2 cellular contexts compared by ENCODE assay signal in the genomic region with DNA sequence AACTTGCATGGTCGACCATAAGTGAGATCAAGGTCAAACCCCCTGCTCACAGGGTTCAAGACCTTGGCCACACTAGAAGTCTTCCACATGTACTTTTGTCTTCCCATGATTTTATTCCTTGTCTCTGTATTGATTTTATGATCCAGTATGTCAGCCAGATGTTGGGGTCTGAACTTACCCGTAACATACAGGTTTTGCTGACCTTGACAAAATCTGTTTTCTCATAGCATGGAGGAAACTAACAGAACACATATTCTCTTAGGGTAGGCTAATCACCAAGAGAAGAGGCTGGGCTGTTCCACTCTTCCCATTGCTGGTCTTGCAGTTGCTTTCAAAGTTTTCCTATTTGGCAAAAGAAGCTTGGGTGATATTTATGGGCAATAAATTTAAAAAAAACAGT.
A peak's percentile ranks its signal among the peaks of the same experiment; 100 is the strongest.
TF ChIP-seq lines count a peak whose summit lies in the region.

No MANE protein-coding gene starts in this region.

TF ChIP-seq in HepG2, 621 proteins besides CTCF, POLR2A, EP300 and RAD21:
- TF ChIP-seq MAFK (conservative IDR thresholded peaks at IDR 0.05 in 1 of 2, IDR thresholded peaks at IDR 0.05 in 1 of 2; ENCODE audit: low read length in 2 of 2), result peak; percentile 88 to 95
- peak; percentile 92 for TF ChIP-seq MAFF (IDR thresholded peaks at IDR 0.05; ENCODE audit: low read depth, low read length)
- TF ChIP-seq ASH2L (IDR thresholded peaks at IDR 0.05; ENCODE audit: insufficient read length, low read depth, low read length), result no peak
TF ChIP-seq in HepG2: peak in this region for 2.

TF ChIP-seq in H1, 55 proteins besides CTCF, POLR2A, EP300 and RAD21:
- TF ChIP-seq SIX5 (IDR thresholded peaks at IDR 0.05; ENCODE audit: low read depth, low read length) (no peak), SIN3A (conservative IDR thresholded peaks at IDR 0.05 in 1 of 2, IDR thresholded peaks at IDR 0.05 in 1 of 2; ENCODE audit: low read depth in 1 of 2, low read length in 2 of 2) (no peak), MAFK (IDR thresholded peaks at IDR 0.05; ENCODE audit: low read depth, low read length) (peak; percentile 36; the same call in 1 of the 2 replicates), BACH1 (IDR thresholded peaks at IDR 0.05; ENCODE audit: low read length) (no peak)
